ENCODE assay signal across 15 cellular contexts in genomic region chrX:69282893-69283690, GRCh38.
DNase-seq lines count a peak whose midpoint lies in the region; ATAC-seq and TF ChIP-seq lines count a peak whose summit lies in the region.
"Had no signal": no experiment of that assay in that cellular context is flagged by ENCODE, and none has a peak within 500 bp of the region (broad histone marks: within the 10 kb centered on the region; RNA-seq: fewer than 3 reads in every experiment).

No MANE protein-coding gene starts in this region.

- no peaks in the 10 kb centered on the region for H3K9me3 Mint-ChIP-seq in nephron
- H3K9me3 Mint-ChIP-seq: CD8-positive, alpha-beta memory T cell had no signal

- ATAC-seq in HG02642 (IDR thresholded peaks at IDR 0.05; ENCODE audit: poor library complexity, unreplicated experiment) = no peak

- no peaks in the 10 kb centered on the region for H3K27me3 Mint-ChIP-seq in nephron (ENCODE audit: low read depth)
- H3K27me3 Mint-ChIP-seq: B cell had no signal

- no peak overlapping the region for H3K4me3 Mint-ChIP-seq in nephron
- H3K4me3 Mint-ChIP-seq: B cell; CD8-positive, alpha-beta memory T cell had no signal

- in situ Hi-C loops in GM13977 (cut with MboI; ENCODE audit: low pct_unique_long_range_greater_than_20kb, low sequenced_read_pairs, unreplicated experiment) = no loop called here

- H3K27ac Mint-ChIP-seq in nephron = peak overlapping the region in 2 of 3 experiments; percentile 83 to 91
- H3K27ac Mint-ChIP-seq: B cell had no signal

- H3K36me3 Mint-ChIP-seq in nephron (ENCODE audit: low read depth) = no peaks in the 10 kb centered on the region
- H3K36me3 Mint-ChIP-seq: CD8-positive, alpha-beta memory T cell had no signal

- TF ChIP-seq CTCF in GM12873 (IDR thresholded peaks at IDR 0.05; ENCODE audit: insufficient read depth, low read depth, low read length, missing control alignments) (peak; percentile 6), choroid plexus epithelial cell (conservative IDR thresholded peaks at IDR 0.05; ENCODE audit: low read depth, low read length) (peak; percentile 19), nephron (IDR thresholded peaks at IDR 0.05; ENCODE audit: unreplicated experiment in 3 of 3) (no peak), GM13977 (IDR thresholded peaks at IDR 0.05; ENCODE audit: extremely low read depth, insufficient read depth, missing control alignments) (no peak)

- peaks cover 51% of the 10 kb centered on the region for H3K4me1 Mint-ChIP-seq in nephron
- H3K4me1 Mint-ChIP-seq: B cell; CD8-positive, alpha-beta memory T cell had no signal

- DNase-seq in NCI-H69 (lab: John Stamatoyannopoulos, UW) (peak; percentile 42), choroid plexus epithelial cell (ENCODE audit: low read depth) (no peak), NCI-H128 (lab: John Stamatoyannopoulos, UW; ENCODE audit: unreplicated experiment) (no peak), GM13977 (ENCODE audit: low spot score) (no peak)
- DNase-seq: CD8-positive, alpha-beta memory T cell; KBM-7; NCI-H1092; NCI-H1694; NCI-H446 treated with DMSO at 0.1 percent for 48 hours; NCI-H774; SHP77 treated with DMSO at 0.1 percent for 48 hours had no signal

- H3K4me3 ChIP-seq in choroid plexus epithelial cell (ENCODE audit: low read depth, low read length) = no peak overlapping the region

Comparison
In these comparisons a context has a peak if more than half of its experiments do, and no peak if none do; other contexts are left out.
1. CTCF ChIP-seq: peak in GM12873 (single experiment) and choroid plexus epithelial cell (single experiment); none in nephron (0 of 3) and GM13977 (single experiment).